ENCODE assay signal across 21 cellular contexts in the genomic region with DNA sequence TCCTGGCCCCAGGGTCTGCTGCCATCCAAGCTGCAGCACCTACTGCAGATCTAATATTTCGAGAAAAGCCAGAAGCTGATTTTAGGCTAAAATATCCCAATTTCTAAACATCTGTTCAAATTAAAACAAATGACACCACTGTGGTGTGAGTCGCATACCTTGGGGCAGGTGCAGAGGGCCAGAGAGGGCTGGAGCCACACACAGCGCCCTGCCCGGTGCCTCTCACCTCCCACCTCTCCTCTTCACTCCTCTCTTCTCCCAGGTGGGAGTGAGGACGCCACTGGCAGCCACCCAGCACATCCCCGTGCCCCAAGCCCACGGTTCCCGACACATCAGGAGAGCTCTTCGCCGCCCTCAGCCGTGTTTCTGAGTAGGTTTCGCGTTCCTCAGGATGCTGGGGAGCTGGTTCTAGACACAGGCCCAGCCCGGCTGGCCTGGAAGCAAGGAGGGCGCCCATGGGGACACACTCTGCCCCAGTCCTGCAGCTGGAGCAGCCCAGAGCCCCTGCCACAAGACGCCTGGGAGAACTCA. TPM values are rescaled to one million over a fixed set of nuclear protein-coding genes. Genes with fewer than 3 reads are reported as not detected.
DNase-seq lines count a peak whose midpoint lies in the region; ATAC-seq and TF ChIP-seq lines count a peak whose summit lies in the region.
"Had no signal": no experiment of that assay in that cellular context is flagged by ENCODE, and none has a peak within 500 bp of the region (broad histone marks: within the 10 kb centered on the region; RNA-seq: fewer than 3 reads in every experiment).

No MANE protein-coding gene starts in this region.

- H3K9me3 ChIP-seq in CD4-positive, CD25-positive, alpha-beta regulatory T cell (ENCODE audit: control insufficient read depth in 2 of 2, low read length in 2 of 2): no peaks in the 10 kb centered on the region
- H3K9me3 ChIP-seq: sigmoid colon, SJCRH30, suprapubic skin had no signal

- H3K4me3 ChIP-seq in CD4-positive, CD25-positive, alpha-beta regulatory T cell (ENCODE audit: low read depth, low read length): no peak overlapping the region
- H3K4me3 ChIP-seq: cardiac muscle cell, sigmoid colon, SJCRH30, suprapubic skin had no signal

- no peaks in the 10 kb centered on the region for H3K9me3 Mint-ChIP-seq in activated naive CD4-positive, alpha-beta T cell treated with anti-CD3 and anti-CD28 coated beads, Interleukin-2, amount 10 ng/mL, durations not matched to agents 7 days and 5 days
- H3K9me3 Mint-ChIP-seq in CD4-positive, CD25-positive, alpha-beta regulatory T cell: no peaks in the 10 kb centered on the region
- peaks cover 0 to under 1% (median 0%) of the 10 kb centered on the region in 9 donors for H3K9me3 Mint-ChIP-seq in naive thymus-derived CD8-positive, alpha-beta T cell
- H3K9me3 Mint-ChIP-seq: IgD-negative memory B cell had no signal

- peaks cover 20% of the 10 kb centered on the region for H3K4me1 ChIP-seq in CD4-positive, CD25-positive, alpha-beta regulatory T cell (ENCODE audit: control insufficient read depth, insufficient read depth, low read length, poor library complexity, severe bottlenecking)
- H3K4me1 ChIP-seq: SJCRH30 had no signal

- H3K4me1 Mint-ChIP-seq in activated naive CD4-positive, alpha-beta T cell treated with anti-CD3 and anti-CD28 coated beads, Interleukin-2, amount 10 ng/mL, durations not matched to agents 7 days and 5 days: peaks cover 41% of the 10 kb centered on the region
- peaks cover 6 to 51% (median 34%) of the 10 kb centered on the region in 4 donors for H3K4me1 Mint-ChIP-seq in CD4-positive, CD25-positive, alpha-beta regulatory T cell
- H3K4me1 Mint-ChIP-seq in naive thymus-derived CD8-positive, alpha-beta T cell: peaks cover 19 to 44% (median 38%) of the 10 kb centered on the region in 4 donors

- H3K27me3 ChIP-seq in CD4-positive, CD25-positive, alpha-beta regulatory T cell (ENCODE audit: control insufficient read depth, insufficient read depth, low read length): no peaks in the 10 kb centered on the region
- H3K27me3 ChIP-seq: cardiac muscle cell, sigmoid colon, SJCRH30, suprapubic skin had no signal

- H3K4me3 Mint-ChIP-seq in activated naive CD4-positive, alpha-beta T cell treated with anti-CD3 and anti-CD28 coated beads, Interleukin-2, amount 10 ng/mL, durations not matched to agents 7 days and 5 days: peak overlapping the region; percentile 60
- H3K4me3 Mint-ChIP-seq in CD4-positive, CD25-positive, alpha-beta regulatory T cell: peak overlapping the region in 3 of 4 donors; percentile 54 to 93 (median 87)
- H3K4me3 Mint-ChIP-seq in naive thymus-derived CD8-positive, alpha-beta T cell: peak overlapping the region in 9 of 10 donors; percentile 62 to 94 (median 78)
- H3K4me3 Mint-ChIP-seq: activated CD8-positive, alpha-beta memory T cell treated with anti-CD3 and anti-CD28 coated beads, Interleukin-2, amount 10 ng/mL, durations not matched to agents 7 days and 5 days; dendritic cell treated with granulocyte-macrophage colony-stimulating factor and Interleukin-4, amounts not matched to agents 40 ng/mL and 50 ng/mL, for 4 days had no signal

- DNase-seq in activated naive CD4-positive, alpha-beta T cell treated with anti-CD3 and anti-CD28 coated beads, Interleukin-2, amount 10 ng/mL, durations not matched to agents 7 days and 5 days: no peak
- DNase-seq in activated naive CD4-positive, alpha-beta T cell treated with Interleukin-2 at 50 U/mL for 16 hours: no peak
- DNase-seq in CD4-positive, CD25-positive, alpha-beta regulatory T cell: no peak
- DNase-seq in RWPE1 (ENCODE audit: low spot score) (no peak), SKM-1 treated with dmso at 0.1 percent for 144 hours (lab: John Stamatoyannopoulos, UW; ENCODE audit: unreplicated experiment) (no peak)
- DNase-seq in naive thymus-derived CD8-positive, alpha-beta T cell: no peak
- DNase-seq: activated CD4-positive, CD25-positive, alpha-beta regulatory T cell; activated CD8-positive, alpha-beta memory T cell treated with anti-CD3 and anti-CD28 coated beads, Interleukin-2, amount 10 ng/mL, durations not matched to agents 7 days and 5 days; anterior cingulate cortex; DMS79; NCI-H1105 treated with DMSO at 0.1 percent for 48 hours; sigmoid colon; SJCRH30; stimulated activated CD8-positive, alpha-beta memory T cell treated with anti-CD3 and anti-CD28 coated beads, Interleukin-4, amount 100 ng/mL, for 48 hours; T1000 had no signal

- no peak overlapping the region for H3K27ac ChIP-seq in CD4-positive, CD25-positive, alpha-beta regulatory T cell (ENCODE audit: insufficient read depth, low read length, poor library complexity, severe bottlenecking)
- H3K27ac ChIP-seq in RWPE1: peak overlapping the region; percentile 28
- H3K27ac ChIP-seq: cardiac muscle cell, sigmoid colon, SJCRH30, suprapubic skin had no signal

- H3K36me3 ChIP-seq in CD4-positive, CD25-positive, alpha-beta regulatory T cell (ENCODE audit: control insufficient read depth, insufficient read depth, low read length): no peaks in the 10 kb centered on the region
- H3K36me3 ChIP-seq: cardiac muscle cell had no signal

- no peak for TF ChIP-seq CTCF in RWPE1 (conservative IDR thresholded peaks at IDR 0.05; ENCODE audit: low read depth)

- POLR2A ChIA-PET in RWPE1 (lab: Yijun Ruan, JAX; ENCODE audit: low non-redundant PET): no interaction called here
- POLR2A ChIA-PET in naive thymus-derived CD8-positive, alpha-beta T cell (lab: Charles Lee): interaction anchor here (1.2 kb wide), 1 partner anchor 9 kb away, joined by 4 read pairs; no protein-coding TSS in a partner anchor

- CTCF ChIA-PET in activated naive CD4-positive, alpha-beta T cell treated with anti-CD3 and anti-CD28 coated beads, Interleukin-2, amount 10 ng/mL, durations not matched to agents 7 days and 5 days (lab: Charles Lee): no interaction called here
- CTCF ChIA-PET in RWPE1 (lab: Yijun Ruan, JAX): interaction anchor here (0.6 kb wide), 1 partner anchor 222 kb away, joined by 4 read pairs; no protein-coding TSS in a partner anchor

- H3K27me3 Mint-ChIP-seq in activated naive CD4-positive, alpha-beta T cell treated with anti-CD3 and anti-CD28 coated beads, Interleukin-2, amount 10 ng/mL, durations not matched to agents 7 days and 5 days: no peaks in the 10 kb centered on the region
- no peaks in the 10 kb centered on the region for H3K27me3 Mint-ChIP-seq in CD4-positive, CD25-positive, alpha-beta regulatory T cell
- no peaks in the 10 kb centered on the region for H3K27me3 Mint-ChIP-seq in naive thymus-derived CD8-positive, alpha-beta T cell
- H3K27me3 Mint-ChIP-seq: activated CD8-positive, alpha-beta memory T cell treated with anti-CD3 and anti-CD28 coated beads, Interleukin-2, amount 10 ng/mL, durations not matched to agents 7 days and 5 days; IgD-negative memory B cell had no signal

- H3K27ac Mint-ChIP-seq in activated naive CD4-positive, alpha-beta T cell treated with anti-CD3 and anti-CD28 coated beads, Interleukin-2, amount 10 ng/mL, durations not matched to agents 7 days and 5 days: peak overlapping the region; percentile 49
- peak overlapping the region in 2 of 3 donors; percentile 46 to 92 for H3K27ac Mint-ChIP-seq in CD4-positive, CD25-positive, alpha-beta regulatory T cell
- peak overlapping the region in 9 of 10 donors; percentile 43 to 89 (median 79) for H3K27ac Mint-ChIP-seq in naive thymus-derived CD8-positive, alpha-beta T cell
- H3K27ac Mint-ChIP-seq: activated CD8-positive, alpha-beta memory T cell treated with anti-CD3 and anti-CD28 coated beads, Interleukin-2, amount 10 ng/mL, durations not matched to agents 7 days and 5 days; dendritic cell treated with granulocyte-macrophage colony-stimulating factor and Interleukin-4, amounts not matched to agents 40 ng/mL and 50 ng/mL, for 4 days had no signal

- ATAC-seq in CD4-positive, CD25-positive, alpha-beta regulatory T cell (ENCODE audit: low read depth in 2 of 2): no peak
- no peak for ATAC-seq in naive thymus-derived CD8-positive, alpha-beta T cell
- no peak for ATAC-seq in GM19328 (IDR thresholded peaks at IDR 0.05; ENCODE audit: unreplicated experiment)
- ATAC-seq: activated CD8-positive, alpha-beta memory T cell treated with anti-CD3 and anti-CD28 coated beads, Interleukin-2, amount 10 ng/mL, durations not matched to agents 7 days and 5 days; HCT116 had no signal

- peaks cover 17% of the 10 kb centered on the region for H3K36me3 Mint-ChIP-seq in activated naive CD4-positive, alpha-beta T cell treated with anti-CD3 and anti-CD28 coated beads, Interleukin-2, amount 10 ng/mL, durations not matched to agents 7 days and 5 days
- H3K36me3 Mint-ChIP-seq in CD4-positive, CD25-positive, alpha-beta regulatory T cell: peaks cover under 1% of the 10 kb centered on the region
- peaks cover 0 to 7% (median 0%) of the 10 kb centered on the region in 3 donors for H3K36me3 Mint-ChIP-seq in naive thymus-derived CD8-positive, alpha-beta T cell

RNA-seq across cellular contexts. Expression of gene THAP4, which starts 21.4 kb away (rescaled TPM):
- 47.8 TPM for total RNA-seq in CD4-positive, CD25-positive, alpha-beta regulatory T cell
- 10 to 100 TPM; 37.5 to 42.8 (median 39.6) TPM for polyA plus RNA-seq in CD4-positive, CD25-positive, alpha-beta regulatory T cell
- total RNA-seq in naive thymus-derived CD8-positive, alpha-beta T cell: 10 to 100 TPM; 28.4 to 31.8 TPM
- polyA plus RNA-seq in naive thymus-derived CD8-positive, alpha-beta T cell: 10 to 100 TPM; 29.6 to 58.4 (median 38.9) TPM

RNA-seq across cellular contexts. Expression of gene ATG4B, which starts 21.9 kb away (rescaled TPM):
- total RNA-seq in CD4-positive, CD25-positive, alpha-beta regulatory T cell: 158 TPM
- polyA plus RNA-seq in CD4-positive, CD25-positive, alpha-beta regulatory T cell: 10 to 100 TPM; 43.7 to 59.6 (median 56.2) TPM
- 100 to 1,000 TPM; 103 to 104 TPM for total RNA-seq in naive thymus-derived CD8-positive, alpha-beta T cell
- polyA plus RNA-seq in naive thymus-derived CD8-positive, alpha-beta T cell: 10 to 100 TPM; 45.8 to 60.1 (median 46.5) TPM

RNA-seq across cellular contexts. Expression of gene BOK, which starts 57.0 kb away (rescaled TPM):
- total RNA-seq in CD4-positive, CD25-positive, alpha-beta regulatory T cell: not detected
- polyA plus RNA-seq in CD4-positive, CD25-positive, alpha-beta regulatory T cell: not detected
- not detected for total RNA-seq in naive thymus-derived CD8-positive, alpha-beta T cell
- under 1 TPM in 1 of 3 donors, not detected in 2; 0.53 TPM for polyA plus RNA-seq in naive thymus-derived CD8-positive, alpha-beta T cell
- total RNA-seq: activated CD8-positive, alpha-beta memory T cell treated with anti-CD3 and anti-CD28 coated beads, Interleukin-2, amount 10 ng/mL, durations not matched to agents 7 days and 5 days had no signal
